1 cellular context compared by ENCODE assay signal in genomic region chr15:74631935-74632560, GRCh38.
TF ChIP-seq lines count a peak whose summit lies in the region.

No MANE protein-coding gene starts in this region.

TF ChIP-seq in GM23338, 12 proteins besides CTCF, POLR2A, EP300 and RAD21 (continued from another document):
- TF ChIP-seq ZNF462 (CRISPR knock-in tag; IDR thresholded peaks at IDR 0.05) (no peak), ZNF331 (CRISPR knock-in tag; IDR thresholded peaks at IDR 0.05; ENCODE audit: low read depth) (no peak), POLR2AphosphoS5 (IDR thresholded peaks at IDR 0.05; ENCODE audit: low read depth) (no peak), EZH2 (IDR thresholded peaks at IDR 0.05; ENCODE audit: low read depth, unreplicated experiment) (no peak), JUNB (IDR thresholded peaks at IDR 0.05; ENCODE audit: unreplicated experiment) (no peak), CREB1 (CRISPR knock-in tag; IDR thresholded peaks at IDR 0.05; ENCODE audit: low read depth) (no peak)
